In genomic region chr10:49539320-49539885, GRCh38 we compare ENCODE assay signal across 8 cellular contexts. TPM values are rescaled to one million over a fixed set of nuclear protein-coding genes. Genes with fewer than 3 reads are reported as not detected.
DNase-seq lines count a peak whose midpoint lies in the region; FAIRE-seq and TF ChIP-seq lines count a peak whose summit lies in the region.

No MANE protein-coding gene starts in this region.

- CTCF ChIA-PET in Calu3 (lab: Charles Lee), result interaction anchor here (0.7 to 1.7 kb wide), 4 partner anchors 11 to 881 kb away, joined by 3 to 5 read pairs (median 4); no protein-coding TSS in a partner anchor

- H3K4me1 Mint-ChIP-seq in Calu3 (ENCODE audit: low read depth, unreplicated experiment), result peaks cover 15% of the 10 kb centered on the region
- H3K4me1 Mint-ChIP-seq in T-helper 1 cell treated with Interleukin-12 subunit alpha and Interleukin-12 subunit beta and Interleukin-4 antibody, amounts not matched to agents 30 μg/mL and 1 μg/mL, for 36 hours (ENCODE audit: low read depth), result peaks cover 33% of the 10 kb centered on the region

- peaks cover 28% of the 10 kb centered on the region for H3K36me3 Mint-ChIP-seq in Calu3 (ENCODE audit: insufficient read depth, unreplicated experiment)
- peaks cover 11% of the 10 kb centered on the region for H3K36me3 Mint-ChIP-seq in T-helper 1 cell treated with Interleukin-12 subunit alpha and Interleukin-12 subunit beta and Interleukin-4 antibody, amounts not matched to agents 30 μg/mL and 1 μg/mL, for 36 hours (ENCODE audit: low read depth)

- H3K27me3 Mint-ChIP-seq in Calu3 (ENCODE audit: unreplicated experiment), result peaks cover 20% of the 10 kb centered on the region
- H3K27me3 Mint-ChIP-seq in T-helper 1 cell treated with Interleukin-12 subunit alpha and Interleukin-12 subunit beta and Interleukin-4 antibody, amounts not matched to agents 30 μg/mL and 1 μg/mL, for 36 hours (ENCODE audit: low read depth), result peaks cover 22% of the 10 kb centered on the region

- TF ChIP-seq CTCF in Calu3 (IDR thresholded peaks at IDR 0.05; ENCODE audit: unreplicated experiment) (no peak), GM20000 (IDR thresholded peaks at IDR 0.05; ENCODE audit: extremely low read depth, missing control alignments) (no peak)

- TSS peak; percentile 75 for BruUV-seq in Calu3 (replicated peaks; lab: Mats Ljungman, UMichigan)

- H3K4me3 Mint-ChIP-seq in Calu3 (ENCODE audit: low read depth, unreplicated experiment), result peak overlapping the region; percentile 92
- peak overlapping the region; percentile 92 for H3K4me3 Mint-ChIP-seq in T-helper 1 cell treated with Interleukin-12 subunit alpha and Interleukin-12 subunit beta and Interleukin-4 antibody, amounts not matched to agents 30 μg/mL and 1 μg/mL, for 36 hours

- H3K9me3 Mint-ChIP-seq in Calu3 (ENCODE audit: low read depth, unreplicated experiment), result no peaks in the 10 kb centered on the region
- H3K9me3 Mint-ChIP-seq in T-helper 1 cell treated with Interleukin-12 subunit alpha and Interleukin-12 subunit beta and Interleukin-4 antibody, amounts not matched to agents 30 μg/mL and 1 μg/mL, for 36 hours, result no peaks in the 10 kb centered on the region

- no peak for FAIRE-seq in HTR-8/SVneo (lab: Jason Lieb, UNC)

- peak overlapping the region; percentile 83 for H3K27ac Mint-ChIP-seq in Calu3 (ENCODE audit: unreplicated experiment)
- peak overlapping the region; percentile 93 for H3K27ac Mint-ChIP-seq in T-helper 1 cell treated with Interleukin-12 subunit alpha and Interleukin-12 subunit beta and Interleukin-4 antibody, amounts not matched to agents 30 μg/mL and 1 μg/mL, for 36 hours

- DNase-seq in Calu3 (peak; percentile 36), GM20000 (ENCODE audit: low spot score) (peak; percentile 44), HTR-8/SVneo (ENCODE audit: insufficient read length, low spot score) (peak; percentile 32), cerebellum (ENCODE audit: low spot score) (peak; percentile 37), kidney glomerular epithelial cell (lab: John Stamatoyannopoulos, UW) (peak; percentile 72), cortex of kidney (lab: John Stamatoyannopoulos, UW) (no peak)
- peak; percentile 10 to 31 for DNase-seq in stimulated activated CD4-positive, alpha-beta T cell treated with anti-CD3 and anti-CD28 coated beads, Interleukin-2, amount 100 ng/mL, for 24 hours

- intact Hi-C loops in Calu3 (cut with micrococcal nuclease; ENCODE audit: unreplicated experiment), result no loop called here

RNA-seq across cellular contexts. Expression of gene ERCC6, which starts 0.5 kb away (rescaled TPM):
- 25.7 and 32.0 TPM in 2 replicates for total RNA-seq in Calu3 (2022)
- total RNA-seq in cerebellum, result 44.9 TPM
